8 cellular contexts compared by ENCODE assay signal in the genomic region with DNA sequence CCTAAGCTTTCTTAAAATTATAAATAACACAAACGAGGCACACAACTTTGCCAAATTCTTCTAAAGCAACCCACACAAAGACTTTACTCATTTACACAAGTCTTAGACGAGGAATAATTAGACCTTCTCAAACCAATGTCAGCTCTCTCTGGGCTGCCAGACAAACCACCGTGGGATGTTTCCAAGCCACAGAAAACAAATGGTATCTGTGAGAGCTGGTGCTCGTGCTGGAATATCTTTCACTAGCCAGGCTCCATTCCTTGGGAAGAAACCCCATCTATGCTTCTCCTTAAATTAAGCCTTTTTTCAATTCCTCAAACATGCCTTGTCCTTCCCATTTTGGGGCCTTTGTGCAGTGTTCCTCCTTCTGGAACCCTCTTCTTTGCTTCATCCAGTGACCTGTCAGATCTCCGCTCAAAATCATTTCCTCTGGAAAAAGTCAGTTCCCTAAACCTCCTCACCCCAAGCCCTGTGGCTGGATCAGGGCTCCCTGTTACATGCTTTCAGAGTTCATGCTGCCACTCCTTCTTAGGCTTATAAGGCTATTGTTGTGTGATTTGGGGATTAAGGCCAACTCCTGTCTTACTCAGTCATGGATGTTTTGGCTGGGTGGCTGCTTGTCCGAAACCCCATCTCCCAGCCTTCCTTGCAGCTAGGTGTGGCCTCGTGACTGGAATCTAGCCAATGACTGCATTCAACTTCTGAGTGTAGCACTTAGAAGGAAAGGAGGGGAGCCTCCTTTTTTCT.
DNase-seq lines count a peak whose midpoint lies in the region; ATAC-seq, FAIRE-seq and TF ChIP-seq lines count a peak whose summit lies in the region.

No MANE protein-coding gene starts in this region.

- TF ChIP-seq POLR2A in vagina (IDR thresholded peaks at IDR 0.05), result no peak

- H3K27ac ChIP-seq in left ventricle myocardium inferior (replicated peaks) (peak overlapping the region; percentile 16), vagina (peak overlapping the region; percentile 70)

- H3K27ac Mint-ChIP-seq in activated T-helper 2 cell treated with anti-CD3 and anti-CD28 coated beads, Interferon-gamma antibody, Interleukin-2, Interleukin-4, amounts not matched to agents 10 μg/mL and 5 μg/mL and 100 μg/mL, durations not matched to agents 14 hours and 24 hours and 36 hours, result peak overlapping the region; percentile 4
- no peak overlapping the region for H3K27ac Mint-ChIP-seq in activated CD8-positive, alpha-beta memory T cell treated with anti-CD3 and anti-CD28 coated beads, Interleukin-2, amount 10 ng/mL, durations not matched to agents 7 days and 5 days

- no peaks in the 10 kb centered on the region for H3K36me3 Mint-ChIP-seq in activated T-helper 2 cell treated with anti-CD3 and anti-CD28 coated beads, Interferon-gamma antibody, Interleukin-2, Interleukin-4, amounts not matched to agents 10 μg/mL and 5 μg/mL and 100 μg/mL, durations not matched to agents 14 hours and 24 hours and 36 hours (ENCODE audit: low read depth)
- H3K36me3 Mint-ChIP-seq in activated CD8-positive, alpha-beta memory T cell treated with anti-CD3 and anti-CD28 coated beads, Interleukin-2, amount 10 ng/mL, durations not matched to agents 7 days and 5 days, result no peaks in the 10 kb centered on the region

- H3K4me3 ChIP-seq in left ventricle myocardium inferior (no peak overlapping the region), vagina (peak overlapping the region in 1 of 2 donors; percentile 10)

- intact Hi-C loops in activated T-helper 2 cell treated with anti-CD3 and anti-CD28 coated beads, Interferon-gamma antibody, Interleukin-2, Interleukin-4, amounts not matched to agents 10 μg/mL and 5 μg/mL and 100 μg/mL, durations not matched to agents 14 hours and 24 hours and 36 hours (cut with micrococcal nuclease), result loop anchor here (1.0 to 2.0 kb wide), 2 partner anchors 53 to 63 kb away; no protein-coding TSS in a partner anchor
- intact Hi-C loops in left ventricle myocardium inferior (cut with micrococcal nuclease) (no loop called here), vagina (cut with DNase I) (no loop called here)

- H3K4me3 Mint-ChIP-seq in activated T-helper 2 cell treated with anti-CD3 and anti-CD28 coated beads, Interferon-gamma antibody, Interleukin-2, Interleukin-4, amounts not matched to agents 10 μg/mL and 5 μg/mL and 100 μg/mL, durations not matched to agents 14 hours and 24 hours and 36 hours (ENCODE audit: low read depth), result no peak overlapping the region
- no peak overlapping the region for H3K4me3 Mint-ChIP-seq in activated CD8-positive, alpha-beta memory T cell treated with anti-CD3 and anti-CD28 coated beads, Interleukin-2, amount 10 ng/mL, durations not matched to agents 7 days and 5 days

- FAIRE-seq in HTR-8/SVneo (lab: Jason Lieb, UNC) (no peak), D721Med (lab: Jason Lieb, UNC) (no peak)

- CTCF ChIA-PET in activated CD8-positive, alpha-beta memory T cell treated with anti-CD3 and anti-CD28 coated beads, Interleukin-2, amount 10 ng/mL, durations not matched to agents 7 days and 5 days (lab: Charles Lee), result interaction anchor here (1.5 kb wide), 1 partner anchor 9 kb away, joined by 10 read pairs; no protein-coding TSS in a partner anchor

- peak; percentile 49 for DNase-seq in stimulated activated CD4-positive, alpha-beta T cell treated with anti-CD3 and anti-CD28 coated beads, Interleukin-15, amount 100 ng/mL, for 24 hours
- no peak for DNase-seq in stimulated activated CD4-positive, alpha-beta T cell treated with anti-CD3 and anti-CD28 coated beads, Interleukin-12 subunit alpha, Interleukin-12 subunit beta, amount 100 ng/mL, for 4 hours
- DNase-seq in activated T-helper 2 cell treated with anti-CD3 and anti-CD28 coated beads, Interferon-gamma antibody, Interleukin-2, Interleukin-4, amounts not matched to agents 10 μg/mL and 5 μg/mL and 100 μg/mL, durations not matched to agents 14 hours and 24 hours and 36 hours (ENCODE audit: low spot score), result no peak
- DNase-seq in left ventricle myocardium inferior, result no peak
- DNase-seq in vagina (ENCODE audit: extremely low spot score in 2 of 2), result no peak
- no peak for DNase-seq in activated CD8-positive, alpha-beta memory T cell treated with anti-CD3 and anti-CD28 coated beads, Interleukin-2, amount 10 ng/mL, durations not matched to agents 7 days and 5 days
- DNase-seq in HTR-8/SVneo (ENCODE audit: insufficient read length, low spot score), result no peak
- DNase-seq in D721Med (ENCODE audit: insufficient read length, low spot score), result no peak

- TF ChIP-seq CTCF in left ventricle myocardium inferior (IDR thresholded peaks at IDR 0.05; ENCODE audit: borderline replicate concordance) (no peak), vagina (IDR thresholded peaks at IDR 0.05) (no peak), D721Med (IDR thresholded peaks at IDR 0.05; ENCODE audit: insufficient read depth, missing control alignments) (no peak)

- H3K27me3 ChIP-seq in left ventricle myocardium inferior (ENCODE audit: low read depth) (no peaks in the 10 kb centered on the region), vagina (no peaks in the 10 kb centered on the region)

- no peaks in the 10 kb centered on the region for H3K9me3 ChIP-seq in left ventricle myocardium inferior (replicated peaks)
- H3K9me3 ChIP-seq in vagina, result no peaks in the 10 kb centered on the region

- no peaks in the 10 kb centered on the region for H3K9me3 Mint-ChIP-seq in activated T-helper 2 cell treated with anti-CD3 and anti-CD28 coated beads, Interferon-gamma antibody, Interleukin-2, Interleukin-4, amounts not matched to agents 10 μg/mL and 5 μg/mL and 100 μg/mL, durations not matched to agents 14 hours and 24 hours and 36 hours
- H3K9me3 Mint-ChIP-seq in activated CD8-positive, alpha-beta memory T cell treated with anti-CD3 and anti-CD28 coated beads, Interleukin-2, amount 10 ng/mL, durations not matched to agents 7 days and 5 days (ENCODE audit: low read depth), result no peaks in the 10 kb centered on the region

- H3K36me3 ChIP-seq in left ventricle myocardium inferior (no peaks in the 10 kb centered on the region), vagina (no peaks in the 10 kb centered on the region)

- no peak for ATAC-seq in activated CD8-positive, alpha-beta memory T cell treated with anti-CD3 and anti-CD28 coated beads, Interleukin-2, amount 10 ng/mL, durations not matched to agents 7 days and 5 days

- peaks cover 15% of the 10 kb centered on the region for H3K4me1 ChIP-seq in left ventricle myocardium inferior
- peaks cover 20% of the 10 kb centered on the region for H3K4me1 ChIP-seq in vagina

- H3K4me1 Mint-ChIP-seq in activated T-helper 2 cell treated with anti-CD3 and anti-CD28 coated beads, Interferon-gamma antibody, Interleukin-2, Interleukin-4, amounts not matched to agents 10 μg/mL and 5 μg/mL and 100 μg/mL, durations not matched to agents 14 hours and 24 hours and 36 hours (ENCODE audit: low read depth), result peaks cover 16% of the 10 kb centered on the region
- H3K4me1 Mint-ChIP-seq in activated CD8-positive, alpha-beta memory T cell treated with anti-CD3 and anti-CD28 coated beads, Interleukin-2, amount 10 ng/mL, durations not matched to agents 7 days and 5 days, result peaks cover 12% of the 10 kb centered on the region

- H3K27me3 Mint-ChIP-seq in activated T-helper 2 cell treated with anti-CD3 and anti-CD28 coated beads, Interferon-gamma antibody, Interleukin-2, Interleukin-4, amounts not matched to agents 10 μg/mL and 5 μg/mL and 100 μg/mL, durations not matched to agents 14 hours and 24 hours and 36 hours (ENCODE audit: low read depth), result peaks cover 60% of the 10 kb centered on the region
- H3K27me3 Mint-ChIP-seq in activated CD8-positive, alpha-beta memory T cell treated with anti-CD3 and anti-CD28 coated beads, Interleukin-2, amount 10 ng/mL, durations not matched to agents 7 days and 5 days, result peaks cover 77% of the 10 kb centered on the region
